1 cellular context compared by ENCODE assay signal in genomic region chr4:126935784-126936183, GRCh38.
TF ChIP-seq lines count a peak whose summit lies in the region.

No MANE protein-coding gene starts in this region.

TF ChIP-seq in GM23338, 12 proteins besides CTCF, POLR2A, EP300 and RAD21 (continued from another document):
- TF ChIP-seq ZNF462 (CRISPR knock-in tag; IDR thresholded peaks at IDR 0.05) (no peak), ZNF114 (CRISPR knock-in tag; IDR thresholded peaks at IDR 0.05) (no peak), EZH2phosphoT487 (IDR thresholded peaks at IDR 0.05; ENCODE audit: unreplicated experiment) (no peak), STAT1 (IDR thresholded peaks at IDR 0.05; ENCODE audit: unreplicated experiment) (no peak), JUNB (IDR thresholded peaks at IDR 0.05; ENCODE audit: unreplicated experiment) (no peak), CREB1 (CRISPR knock-in tag; IDR thresholded peaks at IDR 0.05; ENCODE audit: low read depth) (no peak), ZNF331 (CRISPR knock-in tag; IDR thresholded peaks at IDR 0.05; ENCODE audit: low read depth) (no peak), ETS1 (IDR thresholded peaks at IDR 0.05) (no peak)
